In genomic region chr19:6071103-6071485, GRCh38 we compare ENCODE assay signal across 14 cellular contexts. TPM values are rescaled to one million over a fixed set of nuclear protein-coding genes. Genes with fewer than 3 reads are reported as not detected.
DNase-seq lines count a peak whose midpoint lies in the region; ATAC-seq, FAIRE-seq and TF ChIP-seq lines count a peak whose summit lies in the region.
"Had no signal": no experiment of that assay in that cellular context is flagged by ENCODE, and none has a peak within 500 bp of the region (broad histone marks: within the 10 kb centered on the region; RNA-seq: fewer than 3 reads in every experiment).

No MANE protein-coding gene starts in this region.

- H3K4me3 Mint-ChIP-seq in stimulated activated naive B cell treated with anti-CD40 and anti-IgM and Interleukin-4, amounts not matched to agents 10 μg/mL and 1 μg/mL and 100 μg/mL, for 72 hours: no peak overlapping the region

- 16 to 29% methylated on average over 7 of the region's 7 CpGs for WGBS in gastroesophageal sphincter (ENCODE audit: low coverage in 1 of 2), 2 donors

- DNase-seq in GM03348 (ENCODE audit: low spot score) (peak; percentile 86), amniotic stem cell (lab: John Stamatoyannopoulos, UW) (peak; percentile 57), GM19239 (ENCODE audit: insufficient read length, low spot score) (no peak), urothelium cell line (ENCODE audit: low spot score) (no peak)
- DNase-seq in stimulated activated naive B cell treated with anti-CD40 and anti-IgM and Interleukin-4, amounts not matched to agents 10 μg/mL and 1 μg/mL and 100 μg/mL, for 72 hours: no peak
- no peak for DNase-seq in activated effector memory CD4-positive, alpha-beta T cell treated with anti-CD3 and anti-CD28 coated beads, Interleukin-2, amount 50 U/mL, for 16 hours
- DNase-seq: Calu3, Kasumi-1 had no signal

- peaks cover 18 to 19% of the 10 kb centered on the region in 2 donors for H3K27me3 Mint-ChIP-seq in stimulated activated naive B cell treated with anti-CD40 and anti-IgM and Interleukin-4, amounts not matched to agents 10 μg/mL and 1 μg/mL and 100 μg/mL, for 72 hours
- H3K27me3 Mint-ChIP-seq: progenitor cell of endocrine pancreas had no signal

- H3K4me3 ChIP-seq in gastroesophageal sphincter (no peak overlapping the region), stomach smooth muscle (ENCODE audit: low read length in 2 of 2) (peak overlapping the region in 1 of 2 donors; percentile 8)
- H3K4me3 ChIP-seq: Peyer's patch had no signal

- H3K27me3 ChIP-seq in gastroesophageal sphincter (no peaks in the 10 kb centered on the region), stomach smooth muscle (ENCODE audit: control insufficient read depth in 1 of 2, insufficient read depth in 2 of 2, low read length in 2 of 2) (no peaks in the 10 kb centered on the region)
- H3K27me3 ChIP-seq: Peyer's patch had no signal

- FAIRE-seq in GM19239 (lab: Jason Lieb, UNC) (no peak), urothelium cell line (lab: Jason Lieb, UNC) (no peak)

- H3K27ac ChIP-seq in gastroesophageal sphincter: peak overlapping the region; percentile 95 to 98 (median 97)
- H3K27ac ChIP-seq in stomach smooth muscle (ENCODE audit: low read length): peak overlapping the region; percentile 100
- H3K27ac ChIP-seq: VCaP had no signal

- H3K4me1 ChIP-seq in gastroesophageal sphincter (peaks cover 8 to 95% (median 48%) of the 10 kb centered on the region in 3 donors), stomach smooth muscle (ENCODE audit: control insufficient read depth, insufficient read depth, low read length) (peaks cover 64% of the 10 kb centered on the region)

- peak overlapping the region; percentile 36 to 47 for H3K9ac ChIP-seq in stomach smooth muscle (ENCODE audit: low read length in 2 of 2)

- no peak overlapping the region for H3K27ac Mint-ChIP-seq in stimulated activated naive B cell treated with anti-CD40 and anti-IgM and Interleukin-4, amounts not matched to agents 10 μg/mL and 1 μg/mL and 100 μg/mL, for 72 hours
- H3K27ac Mint-ChIP-seq: progenitor cell of endocrine pancreas had no signal

- TF ChIP-seq CTCF in gastroesophageal sphincter (IDR thresholded peaks at IDR 0.05): no peak

- peak; percentile 40 for ATAC-seq in gastroesophageal sphincter
- ATAC-seq in stimulated activated naive B cell treated with anti-CD40 and anti-IgM and Interleukin-4, amounts not matched to agents 10 μg/mL and 1 μg/mL and 100 μg/mL, for 72 hours (replicated peaks): no peak
- ATAC-seq: HCT116 had no signal

- H3K36me3 ChIP-seq in gastroesophageal sphincter: no peaks in the 10 kb centered on the region
- peaks cover 0 to 3% of the 10 kb centered on the region in 2 donors for H3K36me3 ChIP-seq in stomach smooth muscle (ENCODE audit: control insufficient read depth in 2 of 2, insufficient read depth in 2 of 2, low read length in 2 of 2)
- H3K36me3 ChIP-seq: Peyer's patch had no signal

- H3K9me3 ChIP-seq in gastroesophageal sphincter (no peaks in the 10 kb centered on the region), stomach smooth muscle (ENCODE audit: control insufficient read depth in 2 of 2, low read length in 2 of 2) (no peaks in the 10 kb centered on the region)
- H3K9me3 ChIP-seq: Peyer's patch had no signal

- peaks cover 4 to 6% of the 10 kb centered on the region in 2 donors for H3K36me3 Mint-ChIP-seq in stimulated activated naive B cell treated with anti-CD40 and anti-IgM and Interleukin-4, amounts not matched to agents 10 μg/mL and 1 μg/mL and 100 μg/mL, for 72 hours

- peaks cover 4 to 6% of the 10 kb centered on the region in 2 donors for H3K9me3 Mint-ChIP-seq in stimulated activated naive B cell treated with anti-CD40 and anti-IgM and Interleukin-4, amounts not matched to agents 10 μg/mL and 1 μg/mL and 100 μg/mL, for 72 hours

- peak in 1 of 2 donors; percentile 29 for TF ChIP-seq POLR2A in gastroesophageal sphincter (IDR thresholded peaks at IDR 0.05)

- no peak for TF ChIP-seq EP300 in gastroesophageal sphincter (IDR thresholded peaks at IDR 0.05)

- H3K4me1 Mint-ChIP-seq in stimulated activated naive B cell treated with anti-CD40 and anti-IgM and Interleukin-4, amounts not matched to agents 10 μg/mL and 1 μg/mL and 100 μg/mL, for 72 hours: peaks cover 18 to 20% of the 10 kb centered on the region in 2 donors

RNA-seq across cellular contexts. Expression of gene RFX2, which starts 39.2 kb away (rescaled TPM):
- total RNA-seq in gastroesophageal sphincter: 10 to 100 TPM; 18.7 to 49.1 (median 37.6) TPM

Comparison
In these comparisons a context has a peak if more than half of its experiments do, and no peak if none do; other contexts are left out.
1. DNase-seq: peak in GM03348 (single experiment) and amniotic stem cell (single experiment); none in GM19239 (single experiment), urothelium cell line (single experiment), stimulated activated naive B cell treated with anti-CD40 and anti-IgM and Interleukin-4, amounts not matched to agents 10 μg/mL and 1 μg/mL and 100 μg/mL, for 72 hours (single experiment) and activated effector memory CD4-positive, alpha-beta T cell treated with anti-CD3 and anti-CD28 coated beads, Interleukin-2, amount 50 U/mL, for 16 hours (single experiment).